Comparison of ENCODE assay signal across 9 cellular contexts in genomic region chr17:36755586-36755985, GRCh38.
A peak's percentile ranks its signal among the peaks of the same experiment; 100 is the strongest.
DNase-seq lines count a peak whose midpoint lies in the region; ATAC-seq, FAIRE-seq and TF ChIP-seq lines count a peak whose summit lies in the region.
"Had no signal": no experiment of that assay in that cellular context is flagged by ENCODE, and none has a peak within 500 bp of the region (broad histone marks: within the 10 kb centered on the region; RNA-seq: fewer than 3 reads in every experiment).

No MANE protein-coding gene starts in this region.

- H3K36me3 ChIP-seq in psoas muscle (ENCODE audit: insufficient read depth in 1 of 2, low read depth in 1 of 2): no peaks in the 10 kb centered on the region

- H3K4me1 Mint-ChIP-seq in nephron progenitor cell: peaks cover 11% of the 10 kb centered on the region

- no peak overlapping the region for H3K4me3 ChIP-seq in psoas muscle

- no peaks in the 10 kb centered on the region for H3K36me3 Mint-ChIP-seq in nephron progenitor cell (ENCODE audit: low read depth)

- ATAC-seq in psoas muscle: no peak
- ATAC-seq in GM21360 (IDR thresholded peaks at IDR 0.05; ENCODE audit: unreplicated experiment): no peak

- no peaks in the 10 kb centered on the region for H3K4me1 ChIP-seq in psoas muscle

- H3K9me3 ChIP-seq in psoas muscle: no peaks in the 10 kb centered on the region

- no peak overlapping the region for H3K27ac Mint-ChIP-seq in nephron progenitor cell

- TF ChIP-seq CTCF in nephron progenitor cell (IDR thresholded peaks at IDR 0.05): peak; percentile 22
- no peak for TF ChIP-seq CTCF in psoas muscle (IDR thresholded peaks at IDR 0.05)

- DNase-seq in activated CD4-positive, alpha-beta T cell treated with anti-CD3 and anti-CD28 coated beads for 24 hours (ENCODE audit: low read depth in 2 of 2): peak; percentile 18 to 22
- no peak for DNase-seq in activated CD4-positive, alpha-beta T cell treated with anti-CD3 and anti-CD28 coated beads for 1 hour
- DNase-seq in RKO (ENCODE audit: low spot score) (peak; percentile 3), astrocyte of the hippocampus (ENCODE audit: low read depth, low spot score) (peak; percentile 8), nephron progenitor cell (no peak), psoas muscle (no peak), RCC 7860 (ENCODE audit: low spot score) (no peak)

- H3K4me3 Mint-ChIP-seq in nephron progenitor cell: no peak overlapping the region

- 35 to 43% (median 40%) methylated on average over 10 of the region's 10 CpGs for WGBS in psoas muscle, 3 donors

- H3K9me3 Mint-ChIP-seq in nephron progenitor cell: peaks cover 4% of the 10 kb centered on the region

- no peak overlapping the region for H3K27ac ChIP-seq in psoas muscle

- FAIRE-seq in RCC 7860 (lab: Jason Lieb, UNC): no peak
- FAIRE-seq: G401.6 had no signal

- intact Hi-C loops in psoas muscle (cut with DNase I): no loop called here

- peaks cover 0 to 32% (median 7%) of the 10 kb centered on the region in 3 donors for H3K27me3 ChIP-seq in psoas muscle (ENCODE audit: insufficient read depth in 3 of 3, low read length in 2 of 3)

- peaks cover 79% of the 10 kb centered on the region for H3K27me3 Mint-ChIP-seq in nephron progenitor cell (ENCODE audit: low read depth, poor library complexity)

Comparison
In these comparisons a context has a peak if more than half of its experiments do, and no peak if none do; other contexts are left out.
1. DNase-seq: peak in activated CD4-positive, alpha-beta T cell treated with anti-CD3 and anti-CD28 coated beads for 24 hours (2 of 2), RKO (single experiment) and astrocyte of the hippocampus (single experiment); none in activated CD4-positive, alpha-beta T cell treated with anti-CD3 and anti-CD28 coated beads for 1 hour (single experiment), nephron progenitor cell (single experiment), psoas muscle (0 of 2) and RCC 7860 (single experiment).